Comparison of ENCODE assay signal across 8 cellular contexts in the genomic region with DNA sequence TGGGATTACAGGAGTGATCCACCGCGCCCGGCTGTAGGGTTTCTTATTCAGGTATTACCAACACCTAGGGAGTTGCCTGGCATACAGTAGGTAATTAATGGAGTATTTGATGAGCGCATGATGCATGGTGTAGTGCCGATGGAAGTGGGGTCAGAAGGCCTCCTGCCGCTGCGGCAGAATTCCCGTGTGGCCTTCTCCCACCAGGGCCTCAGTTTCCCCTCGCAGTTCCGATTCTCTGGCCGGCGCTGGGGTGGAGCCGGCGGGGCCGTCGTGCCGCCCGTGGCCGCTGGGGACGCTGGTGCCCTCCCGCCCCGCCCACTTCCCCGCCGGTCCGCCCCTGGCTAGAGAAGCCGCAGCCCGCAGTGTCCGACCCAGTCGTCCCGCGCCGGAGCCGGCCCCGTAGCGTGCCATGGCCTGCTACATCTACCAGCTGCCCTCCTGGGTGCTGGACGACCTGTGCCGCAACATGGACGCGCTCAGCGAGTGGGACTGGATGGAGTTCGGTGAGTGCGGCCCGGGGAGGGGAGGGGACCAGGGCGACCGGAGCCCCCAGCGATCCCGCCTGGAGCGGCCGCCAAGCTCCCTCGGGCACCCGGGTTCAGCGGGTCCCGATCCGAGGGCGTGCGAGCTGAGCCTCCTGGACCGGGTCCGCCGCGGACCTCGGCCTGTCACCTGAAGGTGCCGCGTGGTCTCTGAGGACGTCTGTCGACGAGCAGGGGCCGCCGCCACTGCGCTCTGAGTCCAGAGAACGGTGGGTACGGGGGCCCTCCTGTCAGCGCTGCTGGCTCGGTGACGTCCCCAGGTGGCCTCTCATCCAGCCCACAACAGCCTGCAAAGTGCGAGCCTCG. TPM values are rescaled to one million over a fixed set of nuclear protein-coding genes. Genes with fewer than 3 reads are reported as not detected.
DNase-seq lines count a peak whose midpoint lies in the region; ATAC-seq, FAIRE-seq and TF ChIP-seq lines count a peak whose summit lies in the region.

A gene with protein sequence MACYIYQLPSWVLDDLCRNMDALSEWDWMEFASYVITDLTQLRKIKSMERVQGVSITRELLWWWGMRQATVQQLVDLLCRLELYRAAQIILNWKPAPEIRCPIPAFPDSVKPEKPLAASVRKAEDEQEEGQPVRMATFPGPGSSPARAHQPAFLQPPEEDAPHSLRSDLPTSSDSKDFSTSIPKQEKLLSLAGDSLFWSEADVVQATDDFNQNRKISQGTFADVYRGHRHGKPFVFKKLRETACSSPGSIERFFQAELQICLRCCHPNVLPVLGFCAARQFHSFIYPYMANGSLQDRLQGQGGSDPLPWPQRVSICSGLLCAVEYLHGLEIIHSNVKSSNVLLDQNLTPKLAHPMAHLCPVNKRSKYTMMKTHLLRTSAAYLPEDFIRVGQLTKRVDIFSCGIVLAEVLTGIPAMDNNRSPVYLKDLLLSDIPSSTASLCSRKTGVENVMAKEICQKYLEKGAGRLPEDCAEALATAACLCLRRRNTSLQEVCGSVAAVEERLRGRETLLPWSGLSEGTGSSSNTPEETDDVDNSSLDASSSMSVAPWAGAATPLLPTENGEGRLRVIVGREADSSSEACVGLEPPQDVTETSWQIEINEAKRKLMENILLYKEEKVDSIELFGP (plus strand): TSS at position 374 of the 848 bp plus-strand sequence. CDS start 36 bp downstream, at position 410.

- intact Hi-C loops in Calu3 (cut with micrococcal nuclease; ENCODE audit: unreplicated experiment), result no loop called here

- H3K9me3 Mint-ChIP-seq in Calu3 (ENCODE audit: low read depth, unreplicated experiment) (no peaks in the 10 kb centered on the region), WTC11 (peaks cover 16% of the 10 kb centered on the region)

- H3K27ac ChIP-seq in HUES64 (ENCODE audit: low read depth, low read length) (no peak within 1 kb of the TSS), keratinocyte (ENCODE audit: control insufficient read depth, insufficient read depth, low read length) (peak within 1 kb of the TSS; percentile 31)

- H3K36me3 Mint-ChIP-seq in Calu3 (ENCODE audit: insufficient read depth, unreplicated experiment), result peaks cover 46% of the 10 kb centered on the region
- H3K36me3 Mint-ChIP-seq in WTC11, result peaks cover 16% of the 10 kb centered on the region

- TF ChIP-seq CTCF in Calu3 (IDR thresholded peaks at IDR 0.05; ENCODE audit: unreplicated experiment) (peak; percentile 88), WTC11 (IDR thresholded peaks at IDR 0.05) (peak; percentile 91), keratinocyte (optimal IDR thresholded peaks at IDR 0.05 in 1 of 3, IDR thresholded peaks at IDR 0.05 in 1 of 3, conservative IDR thresholded peaks at IDR 0.05 in 1 of 3; ENCODE audit: extremely low read depth in 1 of 3, insufficient read depth in 2 of 3, low read length in 3 of 3) (peak; percentile 51 to 79 (median 75))

- dilution Hi-C loops in keratinocyte (cut with MboI; ENCODE audit: extremely low pct_ligation_motif_present, low sequenced_read_pairs), result no loop called here

- POLR2A ChIA-PET in WTC11 (lab: Charles Lee), result interaction anchor here (0.6 to 0.9 kb wide), 2 partner anchors 21 to 156 kb away, joined by 3 to 4 read pairs; partner anchors contain the start of gene SEC13

- H3K4me3 Mint-ChIP-seq in Calu3 (ENCODE audit: low read depth, unreplicated experiment) (peak within 1 kb of the TSS; percentile 71), WTC11 (peak within 1 kb of the TSS; percentile 69)

- ATAC-seq in GM21381 (IDR thresholded peaks at IDR 0.05; ENCODE audit: unreplicated experiment) (peak; percentile 75), WTC11 (peak; percentile 86)

- H3K79me2 ChIP-seq in keratinocyte (ENCODE audit: control insufficient read depth, insufficient read depth, low read length), result no peaks in the 10 kb centered on the region

- BruUV-seq in Calu3 (replicated peaks; lab: Mats Ljungman, UMichigan), result TSS peak; percentile 21

- no peaks in the 10 kb centered on the region for H3K4me1 ChIP-seq in HUES64 (ENCODE audit: insufficient read depth, low read length)
- H3K4me1 ChIP-seq in keratinocyte (ENCODE audit: control insufficient read depth, extremely low read depth, insufficient read depth, low read length), result no peaks in the 10 kb centered on the region

- H3K27me3 ChIP-seq in HUES64 (ENCODE audit: insufficient read depth, low read length) (peaks cover 11% of the 10 kb centered on the region), keratinocyte (ENCODE audit: control insufficient read depth, extremely low read depth, insufficient read depth, low read length) (no peaks in the 10 kb centered on the region)

- peak within 1 kb of the TSS; percentile 96 for H2AFZ ChIP-seq in keratinocyte (ENCODE audit: control insufficient read depth, low read length)

- H3K36me3 ChIP-seq in HUES64 (ENCODE audit: insufficient read depth, low read length) (no peaks in the 10 kb centered on the region), keratinocyte (ENCODE audit: control insufficient read depth in 2 of 2, extremely low read depth in 1 of 2, insufficient read depth in 2 of 2, low read length in 2 of 2) (no peaks in the 10 kb centered on the region)

- H3K4me1 Mint-ChIP-seq in Calu3 (ENCODE audit: low read depth, unreplicated experiment) (peaks cover 24% of the 10 kb centered on the region), WTC11 (no peaks in the 10 kb centered on the region)

- H3K4me3 ChIP-seq in HUES64 (ENCODE audit: low read length) (peak within 1 kb of the TSS; percentile 76), keratinocyte (ENCODE audit: control insufficient read depth in 2 of 3, extremely low read depth in 1 of 3, insufficient read depth in 2 of 3, low read depth in 1 of 3, low read length in 3 of 3) (peak within 1 kb of the TSS; percentile 61 to 90 (median 82))

- no peak for FAIRE-seq in keratinocyte (lab: Jason Lieb, UNC)

- H3K4me2 ChIP-seq in keratinocyte (ENCODE audit: control insufficient read depth, extremely low read depth, insufficient read depth, low read depth, low read length), result peak within 1 kb of the TSS; percentile 81

- H3K9ac ChIP-seq in HUES64 (ENCODE audit: low read depth, low read length) (peak within 1 kb of the TSS; percentile 39; the same call in 1 of the 2 replicates), keratinocyte (ENCODE audit: control insufficient read depth, extremely low read depth, insufficient read depth, low read length) (peak within 1 kb of the TSS; percentile 81)

- peak within 1 kb of the TSS; percentile 40 for H3K27ac Mint-ChIP-seq in Calu3 (ENCODE audit: unreplicated experiment)
- no peak within 1 kb of the TSS for H3K27ac Mint-ChIP-seq in WTC11

- no peaks in the 10 kb centered on the region for H3K9me1 ChIP-seq in keratinocyte (ENCODE audit: control insufficient read depth, extremely low read depth, insufficient read depth, low read length)

- 6% methylated on average over 75 of the region's 76 CpGs for WGBS in HUES64

- H3K9me3 ChIP-seq in HUES64 (ENCODE audit: insufficient read depth, low read depth, low read length), result peaks cover 7% of the 10 kb centered on the region
- H3K9me3 ChIP-seq in keratinocyte (ENCODE audit: control insufficient read depth, low read depth, low read length), result peaks cover 4% of the 10 kb centered on the region

- CTCF ChIA-PET in Calu3 (lab: Charles Lee), result interaction anchor here (1.2 kb wide), 1 partner anchor 51 kb away, joined by 4 read pairs; no protein-coding TSS in a partner anchor
- CTCF ChIA-PET in WTC11 (lab: Charles Lee), result interaction anchor here (0.6 to 1.6 kb wide), 12 partner anchors 22 to 292 kb away, joined by 3 to 9 read pairs (median 4); partner anchors contain the start of genes CIDEC and VHL

- no peaks in the 10 kb centered on the region for H3K27me3 Mint-ChIP-seq in Calu3 (ENCODE audit: unreplicated experiment)
- peaks cover 13% of the 10 kb centered on the region for H3K27me3 Mint-ChIP-seq in WTC11 (ENCODE audit: low read depth)

- no peaks in the 10 kb centered on the region for H4K20me1 ChIP-seq in keratinocyte (ENCODE audit: control insufficient read depth, extremely low read depth, insufficient read depth, low read length)

- DNase-seq in Calu3, result peak; percentile 78
- peak; percentile 80 for DNase-seq in WTC11 (ENCODE audit: low spot score)
- peak; percentile 47 for DNase-seq in cerebellar cortex (ENCODE audit: low spot score)
- DNase-seq in keratinocyte (ENCODE audit: low read depth, low spot score), result no peak
- DNase-seq in stimulated activated CD4-positive, alpha-beta T cell treated with anti-CD3 and anti-CD28 coated beads, Interleukin-12 subunit alpha, Interleukin-12 subunit beta, amount 100 ng/mL, for 24 hours (ENCODE audit: low read depth in 2 of 2), result peak; percentile 33 to 56
- no peak for DNase-seq in NK-92 (lab: John Stamatoyannopoulos, UW; ENCODE audit: unreplicated experiment)

TF ChIP-seq in WTC11, 78 proteins besides CTCF, POLR2A, EP300 and RAD21 (continues in another document):
- TF ChIP-seq ATF6 (CRISPR knock-in tag; IDR thresholded peaks at IDR 0.05), result 0 out of 2 replicates have a peak, but pooled peaks have one; percentile 15

RNA-seq across cellular contexts. Expression of the gene that starts here (rescaled TPM):
- total RNA-seq in Calu3 (2022), result 25.5 and 31.6 TPM in 2 replicates
- polyA plus RNA-seq in HUES64 (2013, experiment 1 of 2), result 0.40 TPM
- 0.70 TPM for polyA plus RNA-seq in HUES64 (2013, experiment 2 of 2)
- total RNA-seq in WTC11 (2021), result 0.71 to 1.4 TPM (median 0.73 TPM) in 3 replicates
- 3.5 to 6.2 TPM (median 5.3 TPM) in 3 replicates for polyA plus RNA-seq in keratinocyte
- 2.1 TPM for polyA plus RNA-seq in keratinocyte (2011; ENCODE audit: low read depth)
- 4.0 and 5.0 TPM in 2 replicates for polyA plus RNA-seq in keratinocyte (2011; cell fraction: cytosol; rRNA removed)
- polyA plus RNA-seq in keratinocyte (2011; cell fraction: nucleus; rRNA removed), result 7.8 and 8.2 TPM in 2 replicates
- 2.5 and 4.7 TPM in 2 replicates for polyA plus RNA-seq in keratinocyte (2012; ENCODE audit: low replicate concordance)
- polyA minus RNA-seq in keratinocyte, result 2.7 to 6.3 TPM (median 5.2 TPM) in 3 replicates
- polyA minus RNA-seq in keratinocyte (2011; cell fraction: cytosol; rRNA and poly(A)+ RNA removed), result 4.6 TPM
- polyA minus RNA-seq in keratinocyte (2011; cell fraction: nucleus; rRNA and poly(A)+ RNA removed), result 7.2 and 8.1 TPM in 2 replicates

Comparison
In these comparisons a context has a peak if more than half of its experiments do, and no peak if none do; other contexts are left out.
1. RNA of the gene that starts here (total RNA-seq): 25.5 to 31.6 TPM in Calu3; 0.71 to 1.4 TPM in WTC11; every median in the first group is over 10 times any median in the second.
2. DNase-seq: peak in Calu3 (single experiment), WTC11 (single experiment), cerebellar cortex (single experiment) and stimulated activated CD4-positive, alpha-beta T cell treated with anti-CD3 and anti-CD28 coated beads, Interleukin-12 subunit alpha, Interleukin-12 subunit beta, amount 100 ng/mL, for 24 hours (2 of 2); none in keratinocyte (single experiment) and NK-92 (single experiment).
3. Peak in every context shown above with its lines, with median percentiles within 50 percentile points of each other: CTCF ChIP-seq.